ENCODE assay signal across 15 cellular contexts in genomic region chr22:47929073-47929472, GRCh38.
"Had no signal": no experiment of that assay in that cellular context is flagged by ENCODE, and none has a peak within 500 bp of the region (broad histone marks: within the 10 kb centered on the region; RNA-seq: fewer than 3 reads in every experiment).

No MANE protein-coding gene starts in this region.

- DNase-seq: activated CD4-positive, alpha-beta memory T cell treated with anti-CD3 and anti-CD28 coated beads, Interleukin-2, amount 10 ng/mL, durations not matched to agents 7 days and 5 days; activated CD4-positive, alpha-beta T cell treated with anti-CD3 and anti-CD28 coated beads for 36 hours; activated CD8-positive, alpha-beta memory T cell treated with anti-CD3 and anti-CD28 coated beads, Interleukin-2, amount 50 U/mL, for 4 hours; activated naive CD8-positive, alpha-beta T cell treated with anti-CD3 and anti-CD28 coated beads, Interleukin-2, amount 50 U/mL, for 24 hours; foreskin keratinocyte; left ventricle myocardium superior; mesendoderm; ovary; stimulated activated CD4-positive, alpha-beta T cell treated with anti-CD3 and anti-CD28 coated beads, Interleukin-15, amount 100 ng/mL, for 24 hours; stimulated activated CD4-positive, alpha-beta T cell treated with anti-CD3 and anti-CD28 coated beads, Interleukin-4, amount 100 ng/mL, for 24 hours; stimulated activated naive CD8-positive, alpha-beta T cell treated with anti-CD3 and anti-CD28 coated beads, Interleukin-15, amount 100 ng/mL, for 72 hours; T1000; testis; uterus; WERI-Rb-1 had no signal

- ATAC-seq: activated CD4-positive, alpha-beta T cell treated with anti-CD3 and anti-CD28 coated beads for 36 hours; activated naive CD8-positive, alpha-beta T cell treated with anti-CD3 and anti-CD28 coated beads, Interleukin-2, amount 50 U/mL, for 24 hours; foreskin keratinocyte; left ventricle myocardium superior; stimulated activated naive CD8-positive, alpha-beta T cell treated with anti-CD3 and anti-CD28 coated beads, Interleukin-15, amount 100 ng/mL, for 72 hours had no signal

- H3K4me3 ChIP-seq: ovary, testis, uterus had no signal
